In genomic region chr20:1430004-1430451, GRCh38 we compare ENCODE assay signal across 16 cellular contexts. TPM values are rescaled to one million over a fixed set of nuclear protein-coding genes. Genes with fewer than 3 reads are reported as not detected.
DNase-seq lines count a peak whose midpoint lies in the region; ATAC-seq and TF ChIP-seq lines count a peak whose summit lies in the region.
"Had no signal": no experiment of that assay in that cellular context is flagged by ENCODE, and none has a peak within 500 bp of the region (broad histone marks: within the 10 kb centered on the region; RNA-seq: fewer than 3 reads in every experiment).

No MANE protein-coding gene starts in this region.

- H3K4me3 ChIP-seq in kidney epithelial cell (ENCODE audit: low read depth, low read length) (no peak overlapping the region), vagina (no peak overlapping the region), WERI-Rb-1 (ENCODE audit: low read depth, low read length) (no peak overlapping the region)

- ATAC-seq in HG02798 (IDR thresholded peaks at IDR 0.05; ENCODE audit: poor library complexity, unreplicated experiment) = no peak
- ATAC-seq in HG02759 (IDR thresholded peaks at IDR 0.05; ENCODE audit: unreplicated experiment) = no peak

- H3K27ac ChIP-seq in vagina = peak overlapping the region; percentile 20
- H3K27ac ChIP-seq in WERI-Rb-1 = no peak overlapping the region

- H3K36me3 Mint-ChIP-seq in chondrocyte (ENCODE audit: low read depth) = peaks cover 7% of the 10 kb centered on the region

- intact Hi-C loops in vagina (cut with DNase I) = no loop called here

- peak overlapping the region; percentile 22 for H3K27ac Mint-ChIP-seq in chondrocyte (ENCODE audit: unreplicated experiment)
- H3K27ac Mint-ChIP-seq: activated B cell treated with CpG ODN at 0.5 μM for 24 hours; activated T-helper 1 cell treated with anti-CD3 and anti-CD28 coated beads, Interleukin-12 subunit alpha, Interleukin-12 subunit beta, Interleukin-2, Interleukin-4 antibody, amounts not matched to agents 30 ng/mL and 10 ng/mL and 1 ng/mL, durations not matched to agents 14 hours and 24 hours and 36 hours; CD4-positive, alpha-beta T cell had no signal

- no peaks in the 10 kb centered on the region for H3K4me1 ChIP-seq in vagina

- peak; percentile 94 for DNase-seq in HCEC 1CT
- DNase-seq in chondrocyte (ENCODE audit: low spot score) = no peak
- peak; percentile 4 for DNase-seq in kidney epithelial cell (ENCODE audit: low read depth)
- DNase-seq in vagina (ENCODE audit: extremely low spot score in 2 of 2) = no peak
- no peak for DNase-seq in WERI-Rb-1
- DNase-seq: activated B cell treated with CpG ODN at 0.5 μM for 24 hours; CD4-positive, alpha-beta T cell; GOT3; NCI-H446 treated with DMSO at 0.1 percent for 48 hours; occipital lobe; stimulated activated CD4-positive, alpha-beta T cell treated with anti-CD3 and anti-CD28 coated beads, Interleukin-4, amount 100 ng/mL, for 24 hours; T-helper 1 cell; trophoblast cell had no signal

- peaks cover 3% of the 10 kb centered on the region for H3K4me1 Mint-ChIP-seq in chondrocyte (ENCODE audit: low read depth)

- no peak overlapping the region for H3K4me3 Mint-ChIP-seq in chondrocyte (ENCODE audit: unreplicated experiment)
- H3K4me3 Mint-ChIP-seq: activated B cell treated with CpG ODN at 0.5 μM for 24 hours; activated T-helper 1 cell treated with anti-CD3 and anti-CD28 coated beads, Interleukin-12 subunit alpha, Interleukin-12 subunit beta, Interleukin-2, Interleukin-4 antibody, amounts not matched to agents 30 ng/mL and 10 ng/mL and 1 ng/mL, durations not matched to agents 14 hours and 24 hours and 36 hours; CD4-positive, alpha-beta T cell had no signal

- no peak for TF ChIP-seq POLR2A in vagina (IDR thresholded peaks at IDR 0.05)

- H3K27me3 Mint-ChIP-seq in chondrocyte (ENCODE audit: low read depth) = no peaks in the 10 kb centered on the region
- H3K27me3 Mint-ChIP-seq: CD4-positive, alpha-beta T cell had no signal

- no peaks in the 10 kb centered on the region for H3K36me3 ChIP-seq in kidney epithelial cell (ENCODE audit: control insufficient read depth, insufficient read depth, low read length)
- H3K36me3 ChIP-seq in vagina = no peaks in the 10 kb centered on the region
- no peaks in the 10 kb centered on the region for H3K36me3 ChIP-seq in WERI-Rb-1

- no peak for TF ChIP-seq CTCF in chondrocyte (IDR thresholded peaks at IDR 0.05)
- TF ChIP-seq CTCF in kidney epithelial cell (IDR thresholded peaks at IDR 0.05; ENCODE audit: insufficient read depth, low read length, poor library complexity, severe bottlenecking) = no peak
- no peak for TF ChIP-seq CTCF in vagina (IDR thresholded peaks at IDR 0.05)
- TF ChIP-seq CTCF in WERI-Rb-1 (IDR thresholded peaks at IDR 0.05; ENCODE audit: low read depth, low read length) = no peak

- H3K27me3 ChIP-seq in kidney epithelial cell (ENCODE audit: control insufficient read depth, insufficient read depth, low read length) = no peaks in the 10 kb centered on the region
- H3K27me3 ChIP-seq in vagina = no peaks in the 10 kb centered on the region
- H3K27me3 ChIP-seq in WERI-Rb-1 (ENCODE audit: insufficient read depth, low read depth, severe bottlenecking) = no peaks in the 10 kb centered on the region

- H3K9me3 ChIP-seq in vagina (no peaks in the 10 kb centered on the region), WERI-Rb-1 (ENCODE audit: severe bottlenecking) (no peaks in the 10 kb centered on the region)

- no peaks in the 10 kb centered on the region for H3K9me3 Mint-ChIP-seq in chondrocyte (ENCODE audit: low read depth)
- H3K9me3 Mint-ChIP-seq: activated B cell treated with CpG ODN at 0.5 μM for 24 hours; CD4-positive, alpha-beta T cell had no signal

RNA-seq across cellular contexts. Expression of gene NSFL1C, which starts 36.6 kb away (rescaled TPM):
- total RNA-seq in chondrocyte = 70.9 to 83.5 TPM (median 75.3 TPM) in 3 replicates
- 58.3 and 58.9 TPM in 2 replicates for total RNA-seq in kidney epithelial cell
- 53.8 TPM for total RNA-seq in vagina

RNA-seq across cellular contexts. Expression of gene FKBP1A, which starts 37.2 kb away (rescaled TPM):
- total RNA-seq in chondrocyte (182 to 193 TPM (median 183 TPM) in 3 replicates), kidney epithelial cell (144 and 155 TPM in 2 replicates), vagina (212 TPM)

Comparison
In these comparisons a context has a peak if more than half of its experiments do, and no peak if none do; other contexts are left out.
1. DNase-seq: peak in HCEC 1CT (single experiment) and kidney epithelial cell (single experiment); none in chondrocyte (single experiment), vagina (0 of 2) and WERI-Rb-1 (single experiment).